In genomic region chr3:59138966-59139365, GRCh38 we compare ENCODE assay signal across 29 cellular contexts.
A peak's percentile ranks its signal among the peaks of the same experiment; 100 is the strongest.
DNase-seq lines count a peak whose midpoint lies in the region; ATAC-seq lines count a peak whose summit lies in the region.
"Had no signal": no experiment of that assay in that cellular context is flagged by ENCODE, and none has a peak within 500 bp of the region (broad histone marks: within the 10 kb centered on the region; RNA-seq: fewer than 3 reads in every experiment).

No MANE protein-coding gene starts in this region.

- no peak overlapping the region for H3K4me3 ChIP-seq in right cardiac atrium (ENCODE audit: low read length)
- H3K4me3 ChIP-seq: A549; BLaER1; BLaER1 treated with 17β-estradiol and CSF1 and Interleukin-3, amounts not matched to agents 10 nM and 100 nM had no signal

- no peaks in the 10 kb centered on the region for H3K4me1 ChIP-seq in right cardiac atrium (ENCODE audit: control insufficient read depth, insufficient read depth, low read length)
- H3K4me1 ChIP-seq: A549, BE2C, BLaER1, Caco-2 had no signal

- no peaks in the 10 kb centered on the region for H3K27me3 ChIP-seq in right cardiac atrium (ENCODE audit: control insufficient read depth, insufficient read depth)
- H3K27me3 ChIP-seq: BE2C; BLaER1; BLaER1 treated with 17β-estradiol and CSF1 and Interleukin-3, amounts not matched to agents 10 nM and 100 nM had no signal

- ATAC-seq in Right ventricle myocardium inferior (no peak), right cardiac atrium (no peak), Right ventricle myocardium superior (ENCODE audit: poor library complexity) (no peak)
- ATAC-seq: A549; CD8-positive, alpha-beta T cell had no signal

- intact Hi-C loops in Right ventricle myocardium inferior (cut with DNase I): no loop called here
- intact Hi-C loops in cardiac septum (cut with DNase I): no loop called here
- intact Hi-C loops in right cardiac atrium (cut with DNase I): no loop called here
- intact Hi-C loops in Right ventricle myocardium superior (cut with DNase I): no loop called here

- no peaks in the 10 kb centered on the region for H3K9me3 ChIP-seq in right cardiac atrium (ENCODE audit: control insufficient read depth, low read length)
- H3K9me3 ChIP-seq: A549; BE2C; BLaER1; BLaER1 treated with 17β-estradiol and CSF1 and Interleukin-3, amounts not matched to agents 10 nM and 100 nM; Caco-2 had no signal

- H3K27ac ChIP-seq in right cardiac atrium (ENCODE audit: low read length): no peak overlapping the region
- H3K27ac ChIP-seq: 22Rv1; A549; BLaER1; BLaER1 treated with 17β-estradiol and CSF1 and Interleukin-3, amounts not matched to agents 10 nM and 100 nM; C4-2B had no signal

- DNase-seq in Right ventricle myocardium inferior (ENCODE audit: missing footprints): peak; percentile 37
- DNase-seq in cardiac septum (ENCODE audit: low spot score): no peak
- peak in 2 of 3 donors; percentile 10 to 34 for DNase-seq in right cardiac atrium
- no peak for DNase-seq in Right ventricle myocardium superior
- DNase-seq: 8988T; ACHN; AML-193; BE2C; C1 segment of cervical spinal cord; Caco-2; Calu3; CD4-positive, alpha-beta memory T cell; CD4-positive, alpha-beta T cell; CD4-positive, CD25-positive, alpha-beta regulatory T cell; CD8-positive, alpha-beta memory T cell; CD8-positive, alpha-beta T cell; COR-L47; DMS 273 treated with DMSO at 0.1 percent for 48 hours; DMS153; DMS53; DMS79; DMS79 treated with DMSO at 0.1 percent for 48 hours; DND-41; EL had no signal

- 98% methylated on average over 7 of the region's 7 CpGs for WGBS in right cardiac atrium

Comparison
In these comparisons a context has a peak if more than half of its experiments do, and no peak if none do; other contexts are left out.
1. DNase-seq: peak in Right ventricle myocardium inferior (single experiment) and right cardiac atrium (2 of 3); none in cardiac septum (single experiment) and Right ventricle myocardium superior (single experiment).